Comparison of ENCODE assay signal across 8 cellular contexts in genomic region chr1:156129687-156130577, GRCh38. TPM values are rescaled to one million over a fixed set of nuclear protein-coding genes. Genes with fewer than 3 reads are reported as not detected.
A peak's percentile ranks its signal among the peaks of the same experiment; 100 is the strongest.
DNase-seq lines count a peak whose midpoint lies in the region; ATAC-seq and TF ChIP-seq lines count a peak whose summit lies in the region.

No MANE protein-coding gene starts in this region.

- DNase-seq in NCI-H524 (lab: John Stamatoyannopoulos, UW) = peak; percentile 35 to 66
- no peak for DNase-seq in NCI-H524 treated with DMSO at 0.1 percent for 48 hours (lab: John Stamatoyannopoulos, UW)
- DNase-seq in NCI-H2081 (lab: John Stamatoyannopoulos, UW) = peak; percentile 79 to 81
- DNase-seq in mammary epithelial cell = peak; percentile 96
- peak; percentile 87 for DNase-seq in inferior parietal cortex (ENCODE audit: extremely low spot score)
- peak; percentile 82 for DNase-seq in smooth muscle cell of the brain vasculature (ENCODE audit: low read depth, low spot score)

- no peak for ATAC-seq in GM21717 (IDR thresholded peaks at IDR 0.05; ENCODE audit: unreplicated experiment)

- CTCF ChIA-PET in mammary epithelial cell (lab: Charles Lee; ENCODE audit: low non-redundant PET) = interaction anchor here (0.6 to 1.1 kb wide), 4 partner anchors 9 to 33 kb away, joined by 3 to 8 read pairs (median 3); no protein-coding TSS in a partner anchor

- no peak overlapping the region for H2AFZ ChIP-seq in mammary epithelial cell (ENCODE audit: low read depth, low read length)

- dilution Hi-C loops in mammary epithelial cell (cut with HindIII; ENCODE audit: low sequenced_read_pairs) = loop anchor here (5.0 kb wide), 1 partner anchor 37 kb away; no protein-coding TSS in a partner anchor

- H3K9ac ChIP-seq in mammary epithelial cell (ENCODE audit: insufficient read depth, low read length) = peak overlapping the region; percentile 74

- H3K4me2 ChIP-seq in mammary epithelial cell (ENCODE audit: insufficient read depth, low read depth, low read length) = peak overlapping the region; percentile 83

- in situ Hi-C loops in mammary epithelial cell (cut with MboI; ENCODE audit: low sequenced_read_pairs in 2 of 2) = loop anchor here (5.0 kb wide), 2 partner anchors 33 to 38 kb away; no protein-coding TSS in a partner anchor

- TF ChIP-seq CTCF in VCaP (conservative IDR thresholded peaks at IDR 0.05) (peak; percentile 94), mammary epithelial cell (conservative IDR thresholded peaks at IDR 0.05 in 1 of 2, IDR thresholded peaks at IDR 0.05 in 1 of 2; ENCODE audit: extremely low read depth in 1 of 2, insufficient read depth in 1 of 2, low read depth in 1 of 2, low read length in 2 of 2) (peak; percentile 96 to 97)

- no peak overlapping the region for H3K27ac ChIP-seq in VCaP
- peak overlapping the region; percentile 95 for H3K27ac ChIP-seq in mammary epithelial cell (ENCODE audit: insufficient read depth, low read depth, low read length)

- H3K9me3 ChIP-seq in mammary epithelial cell (replicated peaks; ENCODE audit: insufficient read depth, low read length) = no peaks in the 10 kb centered on the region

- H4K20me1 ChIP-seq in mammary epithelial cell (ENCODE audit: insufficient read depth, low read length) = no peaks in the 10 kb centered on the region

- H3K36me3 ChIP-seq in mammary epithelial cell (ENCODE audit: insufficient read depth, low read length) = peaks cover 36% of the 10 kb centered on the region

- no peaks in the 10 kb centered on the region for H3K27me3 ChIP-seq in mammary epithelial cell (ENCODE audit: insufficient read depth, low read length)

- intact Hi-C loops in mammary epithelial cell (cut with micrococcal nuclease) = loop anchor here (1.0 to 5.0 kb wide), 5 partner anchors 16 to 192 kb away; partner anchors contain the start of gene LMNA

- WGBS in mammary epithelial cell (ENCODE audit: low coverage, missing lambda C conversion rate) = 52% methylated on average over 3 of the region's 7 CpGs

- no peak overlapping the region for H3K4me3 ChIP-seq in mammary epithelial cell (replicated peaks in 1 of 3; ENCODE audit: insufficient read depth in 1 of 3, low read depth in 2 of 3, low read length in 3 of 3)

- peaks cover 54% of the 10 kb centered on the region for H3K4me1 ChIP-seq in mammary epithelial cell (ENCODE audit: insufficient read depth, low read length)

- BruUV-seq in mammary epithelial cell (replicated peaks; lab: Mats Ljungman, UMichigan) = TSS peak; percentile 56

- H3K79me2 ChIP-seq in mammary epithelial cell (ENCODE audit: insufficient read depth, low read length) = peaks cover 82% of the 10 kb centered on the region

RNA-seq across cellular contexts. Expression of gene LMNA, which starts 15.4 kb away (rescaled TPM):
- total RNA-seq in mammary epithelial cell = 100 to 1,000 TPM; 389 to 797 TPM
- 759 TPM for polyA plus RNA-seq in mammary epithelial cell
- 852 TPM for polyA minus RNA-seq in mammary epithelial cell

RNA-seq across cellular contexts. Expression of gene SEMA4A, which starts 23.5 kb away (rescaled TPM):
- 10 to 100 TPM in 1 of 2 donors, 1 to 10 TPM in 1; 3.5 to 10.6 TPM for total RNA-seq in mammary epithelial cell
- 6.7 TPM for polyA plus RNA-seq in mammary epithelial cell
- 13.4 TPM for polyA minus RNA-seq in mammary epithelial cell

RNA-seq across cellular contexts. Expression of gene MEX3A, which starts 47.7 kb away (rescaled TPM):
- 1 to 10 TPM; 1.9 to 2.5 TPM for total RNA-seq in mammary epithelial cell
- 1.3 TPM for polyA plus RNA-seq in mammary epithelial cell
- 1.2 TPM for polyA minus RNA-seq in mammary epithelial cell
